ENCODE assay signal across 9 cellular contexts in genomic region chr17:10050597-10051101, GRCh38.
DNase-seq lines count a peak whose midpoint lies in the region; ATAC-seq, FAIRE-seq and TF ChIP-seq lines count a peak whose summit lies in the region.
"Had no signal": no experiment of that assay in that cellular context is flagged by ENCODE, and none has a peak within 500 bp of the region (broad histone marks: within the 10 kb centered on the region; RNA-seq: fewer than 3 reads in every experiment).

No MANE protein-coding gene starts in this region.

- H3K4me1 Mint-ChIP-seq in naive B cell, result peaks cover 23 to 51% (median 46%) of the 10 kb centered on the region in 3 donors

- H3K27me3 Mint-ChIP-seq in naive B cell, result no peaks in the 10 kb centered on the region

- no peak for FAIRE-seq in frontal cortex (lab: Jason Lieb, UNC)

- ATAC-seq in HG02623 (IDR thresholded peaks at IDR 0.05; ENCODE audit: unreplicated experiment) (peak; percentile 44), naive B cell (ENCODE audit: low read depth in 2 of 2) (no peak)

- H3K4me3 Mint-ChIP-seq in naive B cell, result peak overlapping the region in 4 of 8 donors; percentile 3 to 22 (median 16)

- TF ChIP-seq CTCF in GM12875 (IDR thresholded peaks at IDR 0.05; ENCODE audit: borderline replicate concordance, insufficient read depth, low read depth, low read length), result no peak

- DNase-seq in T1000 (lab: John Stamatoyannopoulos, UW) (peak; percentile 23), naive B cell (peak; percentile 21), frontal cortex (ENCODE audit: low spot score in 2 of 2) (no peak), putamen (ENCODE audit: low spot score) (no peak), NCI-H510A treated with DMSO at 0.1 percent for 48 hours (lab: John Stamatoyannopoulos, UW) (no peak), NCI-H2227 (lab: John Stamatoyannopoulos, UW; ENCODE audit: unreplicated experiment) (no peak)

- no peaks in the 10 kb centered on the region for H3K36me3 Mint-ChIP-seq in naive B cell

- no peaks in the 10 kb centered on the region for H3K9me3 Mint-ChIP-seq in naive B cell

- H3K27ac Mint-ChIP-seq in naive B cell, result peak overlapping the region; percentile 58 to 89 (median 66)

- peak overlapping the region; percentile 23 for H3K4me3 ChIP-seq in GM12875 (ENCODE audit: low read depth, low read length)
- H3K4me3 ChIP-seq: tibial artery had no signal

Comparison
In these comparisons a context has a peak if more than half of its experiments do, and no peak if none do; other contexts are left out.
1. DNase-seq: peak in T1000 (single experiment) and naive B cell (single experiment); none in frontal cortex (0 of 2), putamen (single experiment), NCI-H510A treated with DMSO at 0.1 percent for 48 hours (single experiment) and NCI-H2227 (single experiment).